25 cellular contexts compared by ENCODE assay signal in genomic region chr10:94351089-94351488, GRCh38.
"Had no signal": no experiment of that assay in that cellular context is flagged by ENCODE, and none has a peak within 500 bp of the region (broad histone marks: within the 10 kb centered on the region; RNA-seq: fewer than 3 reads in every experiment).

No MANE protein-coding gene starts in this region.

- ATAC-seq: activated T-cell treated with anti-CD3 and anti-CD28 coated beads, Interleukin-2, amount 50 U/mL, for 4 hours; SK-N-SH treated with all-trans-retinoic acid at 6 μM for 48 hours had no signal

- DNase-seq: activated B cell treated with CpG ODN at 0.5 μM for 24 hours; activated CD4-positive, alpha-beta T cell treated with anti-CD3 and anti-CD28 coated beads for 1 hour; activated CD4-positive, alpha-beta T cell treated with anti-CD3 and anti-CD28 coated beads, Interleukin-2, amount 10 ng/mL, durations not matched to agents 24 days and 14 days; activated CD4-positive, alpha-beta T cell treated with anti-CD3 and anti-CD28 coated beads, Interleukin-2, amount 50 U/mL, for 48 hours; activated effector memory CD4-positive, alpha-beta T cell treated with anti-CD3 and anti-CD28 coated beads, Interleukin-2, amount 50 U/mL, for 16 hours; activated naive CD4-positive, alpha-beta T cell treated with anti-CD3 and anti-CD28 coated beads for 36 hours; activated T-cell treated with anti-CD3 and anti-CD28 coated beads, Interleukin-2, amount 50 U/mL, for 4 hours; amygdala; cerebellar nuclear complex; MM.1S; NCI-H1105; NCI-H1436; NCI-H187 treated with DMSO at 0.1 percent for 48 hours; NCI-H2107; NCI-H446; NCI-H524; NCI-H748 treated with DMSO at 0.1 percent for 48 hours; SHP77; SW 1271 had no signal

- H3K4me3 Mint-ChIP-seq: activated B cell treated with CpG ODN at 0.5 μM for 24 hours; activated CD4-positive, alpha-beta T cell treated with anti-CD3 and anti-CD28 coated beads, Interleukin-2, amount 10 ng/mL, durations not matched to agents 24 days and 14 days; activated naive CD4-positive, alpha-beta T cell treated with anti-CD3 and anti-CD28 coated beads for 36 hours; activated naive CD8-positive, alpha-beta T cell; activated T-cell treated with anti-CD3 and anti-CD28 coated beads, Interleukin-2, amount 50 U/mL, for 4 hours; brain; dendritic cell treated with granulocyte-macrophage colony-stimulating factor and Interleukin-4, amounts not matched to agents 40 ng/mL and 50 ng/mL, for 4 days had no signal

- H3K4me3 ChIP-seq: cardiac muscle cell, SJSA1 had no signal

- H3K27ac ChIP-seq: cardiac muscle cell, SJSA1 had no signal

- H3K27ac Mint-ChIP-seq: activated B cell treated with CpG ODN at 0.5 μM for 24 hours; activated CD4-positive, alpha-beta T cell treated with anti-CD3 and anti-CD28 coated beads, Interleukin-2, amount 10 ng/mL, durations not matched to agents 24 days and 14 days; activated naive CD4-positive, alpha-beta T cell treated with anti-CD3 and anti-CD28 coated beads for 36 hours; activated naive CD8-positive, alpha-beta T cell; brain; dendritic cell treated with granulocyte-macrophage colony-stimulating factor and Interleukin-4, amounts not matched to agents 40 ng/mL and 50 ng/mL, for 4 days had no signal

- H3K9me3 ChIP-seq: SJSA1 had no signal

- H3K4me1 ChIP-seq: SJSA1 had no signal

- H3K9me3 Mint-ChIP-seq: activated B cell treated with CpG ODN at 0.5 μM for 24 hours; activated CD4-positive, alpha-beta T cell treated with anti-CD3 and anti-CD28 coated beads, Interleukin-2, amount 10 ng/mL, durations not matched to agents 24 days and 14 days; activated naive CD4-positive, alpha-beta T cell treated with anti-CD3 and anti-CD28 coated beads for 36 hours; activated T-cell treated with anti-CD3 and anti-CD28 coated beads, Interleukin-2, amount 50 U/mL, for 4 hours; brain; dendritic cell treated with granulocyte-macrophage colony-stimulating factor and Interleukin-4, amounts not matched to agents 40 ng/mL and 50 ng/mL, for 4 days had no signal

- H3K4me1 Mint-ChIP-seq: activated CD4-positive, alpha-beta T cell treated with anti-CD3 and anti-CD28 coated beads, Interleukin-2, amount 10 ng/mL, durations not matched to agents 24 days and 14 days; brain had no signal

- H3K27me3 Mint-ChIP-seq: activated B cell treated with CpG ODN at 0.5 μM for 24 hours; activated CD4-positive, alpha-beta T cell treated with anti-CD3 and anti-CD28 coated beads, Interleukin-2, amount 10 ng/mL, durations not matched to agents 24 days and 14 days; activated naive CD8-positive, alpha-beta T cell; brain; dendritic cell treated with granulocyte-macrophage colony-stimulating factor and Interleukin-4, amounts not matched to agents 40 ng/mL and 50 ng/mL, for 4 days had no signal

- H3K27me3 ChIP-seq: cardiac muscle cell, SJSA1 had no signal
